In genomic region chr5:24633705-24634325, GRCh38 we compare ENCODE assay signal across 9 cellular contexts. TPM values are rescaled to one million over a fixed set of nuclear protein-coding genes. Genes with fewer than 3 reads are reported as not detected.
DNase-seq lines count a peak whose midpoint lies in the region; ATAC-seq and TF ChIP-seq lines count a peak whose summit lies in the region.
"Had no signal": no experiment of that assay in that cellular context is flagged by ENCODE, and none has a peak within 500 bp of the region (broad histone marks: within the 10 kb centered on the region; RNA-seq: fewer than 3 reads in every experiment).

No MANE protein-coding gene starts in this region.

- H3K4me1 Mint-ChIP-seq in endodermal cell (peaks cover 20% of the 10 kb centered on the region), progenitor cell of endocrine pancreas (ENCODE audit: low read depth) (peaks cover 23% of the 10 kb centered on the region)
- H3K4me1 Mint-ChIP-seq: activated naive CD4-positive, alpha-beta T cell treated with anti-CD3 and anti-CD28 coated beads, Interleukin-2, amount 50 U/mL, for 24 hours had no signal

- H3K27ac ChIP-seq in OCI-LY1 (ENCODE audit: low read depth, low read length, poor library complexity, severe bottlenecking) (no peak overlapping the region), endodermal cell (ENCODE audit: low read depth, low read length) (no peak overlapping the region)

- H3K27me3 Mint-ChIP-seq in endodermal cell (ENCODE audit: insufficient read depth) (no peaks in the 10 kb centered on the region), progenitor cell of endocrine pancreas (no peaks in the 10 kb centered on the region)
- H3K27me3 Mint-ChIP-seq: activated naive CD4-positive, alpha-beta T cell treated with anti-CD3 and anti-CD28 coated beads, Interleukin-2, amount 50 U/mL, for 24 hours had no signal

- H3K27ac Mint-ChIP-seq in endodermal cell (no peak overlapping the region), progenitor cell of endocrine pancreas (no peak overlapping the region)
- H3K27ac Mint-ChIP-seq: activated naive CD4-positive, alpha-beta T cell treated with anti-CD3 and anti-CD28 coated beads, Interleukin-2, amount 50 U/mL, for 24 hours had no signal

- TF ChIP-seq CTCF in OCI-LY1 (IDR thresholded peaks at IDR 0.05; ENCODE audit: low read length) (peak; percentile 56), endodermal cell (conservative IDR thresholded peaks at IDR 0.05) (peak; percentile 86), progenitor cell of endocrine pancreas (IDR thresholded peaks at IDR 0.05; ENCODE audit: unreplicated experiment) (peak; percentile 82)

- H3K4me1 ChIP-seq in OCI-LY1 (ENCODE audit: insufficient read depth, low read length, severe bottlenecking) (no peaks in the 10 kb centered on the region), endodermal cell (ENCODE audit: control insufficient read depth, insufficient read depth, low read length) (no peaks in the 10 kb centered on the region)

- H3K36me3 ChIP-seq in OCI-LY1 (ENCODE audit: insufficient read depth, low read length) (no peaks in the 10 kb centered on the region), endodermal cell (ENCODE audit: control insufficient read depth, insufficient read depth, low read length) (no peaks in the 10 kb centered on the region)

- H3K9me3 Mint-ChIP-seq in endodermal cell: no peaks in the 10 kb centered on the region
- peaks cover 3% of the 10 kb centered on the region for H3K9me3 Mint-ChIP-seq in progenitor cell of endocrine pancreas (ENCODE audit: low read depth)
- H3K9me3 Mint-ChIP-seq: activated naive CD4-positive, alpha-beta T cell treated with anti-CD3 and anti-CD28 coated beads, Interleukin-2, amount 50 U/mL, for 24 hours had no signal

- H3K36me3 Mint-ChIP-seq in endodermal cell (ENCODE audit: low read depth) (no peaks in the 10 kb centered on the region), progenitor cell of endocrine pancreas (ENCODE audit: insufficient read depth) (peaks cover 5% of the 10 kb centered on the region)
- H3K36me3 Mint-ChIP-seq: activated naive CD4-positive, alpha-beta T cell treated with anti-CD3 and anti-CD28 coated beads, Interleukin-2, amount 50 U/mL, for 24 hours had no signal

- H3K9me2 ChIP-seq in OCI-LY1 (ENCODE audit: low read depth, low read length): no peaks in the 10 kb centered on the region

- H3K4me3 ChIP-seq in OCI-LY1 (ENCODE audit: low read depth, low read length, poor library complexity, severe bottlenecking): no peak overlapping the region
- H3K4me3 ChIP-seq in endodermal cell (ENCODE audit: low read length): no peak overlapping the region

- H3K4me2 ChIP-seq in OCI-LY1 (ENCODE audit: low read length): no peak overlapping the region

- no peaks in the 10 kb centered on the region for H3F3A ChIP-seq in OCI-LY1 (ENCODE audit: insufficient read depth, low read length)

- H3K27me3 ChIP-seq in OCI-LY1 (ENCODE audit: insufficient read depth, low read length) (no peaks in the 10 kb centered on the region), endodermal cell (ENCODE audit: control insufficient read depth, insufficient read depth, low read length, poor library complexity, severe bottlenecking) (no peaks in the 10 kb centered on the region)

- 8% methylated on average over 4 of the region's 4 CpGs; no CpG with 5 or more reads in 1 of the 2 experiments for whole genome bisulfite sequencing in endodermal cell (ENCODE audit: insufficient coverage in 1 of 2, insufficient read length in 1 of 2), 2 experiments

- DNase-seq in NOMO-1 (lab: John Stamatoyannopoulos, UW; ENCODE audit: unreplicated experiment in 2 of 2) (peak; percentile 18 to 65), NOMO-1 treated with dmso at 0.1 percent for 144 hours (lab: John Stamatoyannopoulos, UW; ENCODE audit: unreplicated experiment) (no peak), HS-27A (ENCODE audit: low read depth) (peak; percentile 12), endodermal cell (no peak), progenitor cell of endocrine pancreas (ENCODE audit: low spot score, unreplicated experiment) (no peak)

- no peak overlapping the region for H2AFZ ChIP-seq in OCI-LY1 (ENCODE audit: low read length)

- H3K4me3 Mint-ChIP-seq in endodermal cell (no peak overlapping the region), progenitor cell of endocrine pancreas (ENCODE audit: low read depth) (peak overlapping the region; percentile 51)
- H3K4me3 Mint-ChIP-seq: activated naive CD4-positive, alpha-beta T cell treated with anti-CD3 and anti-CD28 coated beads, Interleukin-2, amount 50 U/mL, for 24 hours had no signal

- ATAC-seq in HG02852 (IDR thresholded peaks at IDR 0.05; ENCODE audit: unreplicated experiment) (no peak), GM21515 (IDR thresholded peaks at IDR 0.05; ENCODE audit: unreplicated experiment) (no peak)

- H3K9me3 ChIP-seq in OCI-LY1 (ENCODE audit: low read length) (no peaks in the 10 kb centered on the region), endodermal cell (ENCODE audit: control insufficient read depth, low read length) (peaks cover 6% of the 10 kb centered on the region)

- no peaks in the 10 kb centered on the region for H4K20me1 ChIP-seq in OCI-LY1 (ENCODE audit: insufficient read depth, low read length)

- H3K79me2 ChIP-seq in OCI-LY1 (ENCODE audit: insufficient read depth, low read length): no peaks in the 10 kb centered on the region

- H3K9ac ChIP-seq in OCI-LY1 (ENCODE audit: low read length) (no peak overlapping the region), endodermal cell (ENCODE audit: extremely low read depth, low read length, poor library complexity, severe bottlenecking) (no peak overlapping the region)

RNA-seq across cellular contexts. Expression of gene CDH10, which starts 11.0 kb away (rescaled TPM):
- total RNA-seq in endodermal cell (1 to 10 TPM in 1 of 2 donors, under 1 TPM in 1; 0.82 to 1.6 TPM), progenitor cell of endocrine pancreas (11.0 and 11.5 TPM in 2 replicates)
- polyA plus RNA-seq in endodermal cell (2013, experiment 1 of 2): 5.4 TPM
- polyA plus RNA-seq in endodermal cell (2013, experiment 2 of 2): 5.5 TPM

Comparison
In these comparisons a context has a peak if more than half of its experiments do, and no peak if none do; other contexts are left out.
1. DNase-seq: peak in NOMO-1 (2 of 2) and HS-27A (single experiment); none in NOMO-1 treated with dmso at 0.1 percent for 144 hours (single experiment), endodermal cell (single experiment) and progenitor cell of endocrine pancreas (single experiment).
2. Peak in every context shown above with its lines, with median percentiles within 50 percentile points of each other: CTCF ChIP-seq.